22 cellular contexts compared by ENCODE assay signal in the genomic region with DNA sequence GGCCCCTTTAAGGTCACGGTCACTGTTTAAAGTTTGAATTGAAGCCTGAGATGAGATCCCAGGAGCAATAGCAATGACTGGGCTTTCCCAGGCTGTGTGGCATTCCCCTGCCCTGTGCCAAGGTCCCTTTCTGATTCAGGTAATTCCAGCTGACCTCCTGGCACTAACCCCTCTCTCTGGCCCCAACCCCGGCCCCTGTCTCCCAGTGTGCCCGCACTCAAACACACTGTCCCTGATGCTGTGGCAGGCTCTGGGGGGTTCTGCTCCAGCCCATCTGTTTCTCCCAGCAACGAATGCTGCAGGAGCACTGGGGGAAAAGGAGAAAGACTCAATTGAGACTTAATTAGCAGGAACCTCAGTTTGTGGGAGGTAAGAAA.
"Had no signal": no experiment of that assay in that cellular context is flagged by ENCODE, and none has a peak within 500 bp of the region (broad histone marks: within the 10 kb centered on the region; RNA-seq: fewer than 3 reads in every experiment).

No MANE protein-coding gene starts in this region.

- H3K27ac ChIP-seq: breast epithelium, epithelial cell of prostate, left lung, upper lobe of right lung had no signal

- H3K9me3 Mint-ChIP-seq: activated B cell treated with CpG ODN at 0.5 μM for 24 hours; activated naive CD8-positive, alpha-beta T cell treated with anti-CD3 and anti-CD28 coated beads for 36 hours; activated T-cell treated with anti-CD3 and anti-CD28 coated beads, Interleukin-2, amount 50 U/mL, for 4 hours; immature natural killer cell; natural killer cell; stimulated activated naive B cell treated with anti-CD40 and anti-IgM and Interleukin-4, amounts not matched to agents 10 μg/mL and 1 μg/mL and 100 μg/mL, for 72 hours had no signal

- H3K36me3 Mint-ChIP-seq: activated naive CD8-positive, alpha-beta T cell treated with anti-CD3 and anti-CD28 coated beads for 36 hours; immature natural killer cell; natural killer cell; stimulated activated naive B cell treated with anti-CD40 and anti-IgM and Interleukin-4, amounts not matched to agents 10 μg/mL and 1 μg/mL and 100 μg/mL, for 72 hours had no signal

- H3K27me3 ChIP-seq: breast epithelium had no signal

- H3K4me1 ChIP-seq: breast epithelium, left lung, upper lobe of right lung had no signal

- H3K4me3 Mint-ChIP-seq: activated B cell treated with CpG ODN at 0.5 μM for 24 hours; activated naive CD8-positive, alpha-beta T cell treated with anti-CD3 and anti-CD28 coated beads for 36 hours; activated T-cell treated with anti-CD3 and anti-CD28 coated beads, Interleukin-2, amount 50 U/mL, for 4 hours; immature natural killer cell; natural killer cell; stimulated activated naive B cell treated with anti-CD40 and anti-IgM and Interleukin-4, amounts not matched to agents 10 μg/mL and 1 μg/mL and 100 μg/mL, for 72 hours had no signal

- DNase-seq: activated B cell treated with CpG ODN at 0.5 μM for 24 hours; activated CD4-positive, alpha-beta T cell treated with anti-CD3 and anti-CD28 coated beads for 4 hours; activated CD4-positive, alpha-beta T cell treated with anti-CD3 and anti-CD28 coated beads, Interleukin-2, amount 50 U/mL, for 48 hours; activated CD8-positive, alpha-beta memory T cell treated with anti-CD3 and anti-CD28 coated beads, Interleukin-2, amount 50 U/mL, for 48 hours; activated naive CD4-positive, alpha-beta T cell treated with Interleukin-2 at 50 U/mL for 16 hours; activated naive CD8-positive, alpha-beta T cell treated with anti-CD3 and anti-CD28 coated beads for 36 hours; activated T-cell treated with anti-CD3 and anti-CD28 coated beads, Interleukin-2, amount 50 U/mL, for 4 hours; cerebellar nuclear complex; cortex of kidney; immature natural killer cell; left lung; mammary epithelial cell; midbrain; natural killer cell; occipital lobe; stimulated activated CD4-positive, alpha-beta T cell treated with anti-CD3 and anti-CD28 coated beads, Interleukin-2, amount 100 ng/mL, for 48 hours; stimulated activated CD8-positive, alpha-beta memory T cell treated with anti-CD3 and anti-CD28 coated beads, Interleukin-4, amount 100 ng/mL, for 48 hours; stimulated activated naive B cell treated with anti-CD40 and anti-IgM and Interleukin-4, amounts not matched to agents 10 μg/mL and 1 μg/mL and 100 μg/mL, for 72 hours; T-helper 1 cell; upper lobe of right lung had no signal

- H3K9me3 ChIP-seq: breast epithelium, left lung, upper lobe of right lung had no signal

- H3K4me1 Mint-ChIP-seq: activated B cell treated with CpG ODN at 0.5 μM for 24 hours; activated naive CD8-positive, alpha-beta T cell treated with anti-CD3 and anti-CD28 coated beads for 36 hours; immature natural killer cell; natural killer cell; stimulated activated naive B cell treated with anti-CD40 and anti-IgM and Interleukin-4, amounts not matched to agents 10 μg/mL and 1 μg/mL and 100 μg/mL, for 72 hours had no signal

- H3K36me3 ChIP-seq: breast epithelium, left lung, upper lobe of right lung had no signal

- H3K4me3 ChIP-seq: breast epithelium, left lung, upper lobe of right lung had no signal

- ATAC-seq: activated T-cell treated with anti-CD3 and anti-CD28 coated beads, Interleukin-2, amount 50 U/mL, for 4 hours; left lung; natural killer cell; stimulated activated naive B cell treated with anti-CD40 and anti-IgM and Interleukin-4, amounts not matched to agents 10 μg/mL and 1 μg/mL and 100 μg/mL, for 72 hours had no signal

- H3K27ac Mint-ChIP-seq: activated B cell treated with CpG ODN at 0.5 μM for 24 hours; activated naive CD8-positive, alpha-beta T cell treated with anti-CD3 and anti-CD28 coated beads for 36 hours; immature natural killer cell; natural killer cell; stimulated activated naive B cell treated with anti-CD40 and anti-IgM and Interleukin-4, amounts not matched to agents 10 μg/mL and 1 μg/mL and 100 μg/mL, for 72 hours had no signal
